ENCODE assay signal across 1 cellular context in genomic region chr11:64352099-64353005, GRCh38.
TF ChIP-seq lines count a peak whose summit lies in the region.

No MANE protein-coding gene starts in this region.

TF ChIP-seq in H1, 55 proteins besides CTCF, POLR2A, EP300 and RAD21:
- TF ChIP-seq SUZ12 (IDR thresholded peaks at IDR 0.05; ENCODE audit: low read length) (no peak), SIRT6 (IDR thresholded peaks at IDR 0.05; ENCODE audit: low read length) (no peak), YY1 (IDR thresholded peaks at IDR 0.05; ENCODE audit: low read depth, low read length) (no peak), TEAD4 (IDR thresholded peaks at IDR 0.05; ENCODE audit: low read depth, low read length) (no peak), KDM5A (IDR thresholded peaks at IDR 0.05; ENCODE audit: low read length) (no peak), NRF1 (IDR thresholded peaks at IDR 0.05; ENCODE audit: low read depth, low read length) (no peak), GABPA (IDR thresholded peaks at IDR 0.05; ENCODE audit: borderline replicate concordance, insufficient read depth, low read length) (no peak), CREB1 (IDR thresholded peaks at IDR 0.05) (no peak)
TF ChIP-seq in H1: peak in this region for 0.
